In the genomic region with DNA sequence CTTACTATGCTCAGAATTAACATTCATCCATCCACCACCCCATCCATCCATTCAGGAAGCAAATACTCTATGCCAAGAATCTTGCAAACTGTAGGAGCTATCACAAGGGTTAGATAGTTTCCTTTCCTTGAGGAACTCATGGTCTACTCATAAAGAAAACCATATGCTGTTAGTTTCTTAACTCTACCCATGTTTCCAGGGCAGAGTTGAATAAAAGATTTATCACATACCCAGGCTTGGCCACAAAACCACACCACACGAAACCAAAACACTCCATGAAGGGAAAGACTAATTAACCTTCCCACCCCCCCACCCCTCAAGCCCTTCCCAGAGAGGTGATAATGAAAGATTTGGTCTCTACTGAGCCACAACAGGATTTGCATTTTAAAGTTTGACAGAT, we compare ENCODE assay signal across 24 cellular contexts. TPM values are rescaled to one million over a fixed set of nuclear protein-coding genes. Genes with fewer than 3 reads are reported as not detected.
DNase-seq lines count a peak whose midpoint lies in the region; ATAC-seq and TF ChIP-seq lines count a peak whose summit lies in the region.
"Had no signal": no experiment of that assay in that cellular context is flagged by ENCODE, and none has a peak within 500 bp of the region (broad histone marks: within the 10 kb centered on the region; RNA-seq: fewer than 3 reads in every experiment).

No MANE protein-coding gene starts in this region.

- no peaks in the 10 kb centered on the region for H3K27me3 ChIP-seq in body of pancreas
- H3K27me3 ChIP-seq: cardiac muscle cell, hepatocyte, upper lobe of right lung had no signal

- peak; percentile 60 for ATAC-seq in GM18870 (IDR thresholded peaks at IDR 0.05; ENCODE audit: unreplicated experiment)
- peak; percentile 42 for ATAC-seq in HG02623 (IDR thresholded peaks at IDR 0.05; ENCODE audit: unreplicated experiment)
- ATAC-seq in HG03565 (IDR thresholded peaks at IDR 0.05; ENCODE audit: unreplicated experiment) = peak; percentile 33
- ATAC-seq in body of pancreas = no peak
- ATAC-seq in HG03025 (IDR thresholded peaks at IDR 0.05; ENCODE audit: low FRiP score, unreplicated experiment) = no peak
- ATAC-seq: upper lobe of right lung had no signal

- DNase-seq in fibroblast of the aortic adventitia (ENCODE audit: low read depth) (peak; percentile 12), body of pancreas (no peak), AG20443 (ENCODE audit: low spot score) (no peak), NCI-H2081 treated with DMSO at 0.1 percent for 48 hours (lab: John Stamatoyannopoulos, UW) (no peak)
- DNase-seq: activated CD4-positive, CD25-positive, alpha-beta regulatory T cell treated with anti-CD3 and anti-CD28 coated beads, Interleukin-2, amount 50 U/mL, for 72 hours; activated T-cell treated with anti-CD3 and anti-CD28 coated beads for 4 hours; DMS 273 treated with DMSO at 0.1 percent for 48 hours; effector CD4-positive, alpha-beta T cell; esophagus squamous epithelium; Karpas-422; kidney; mesenchymal stem cell; NCI-H1694 treated with DMSO at 0.1 percent for 48 hours; upper lobe of right lung had no signal

- no peaks in the 10 kb centered on the region for H3K9me3 ChIP-seq in body of pancreas
- H3K9me3 ChIP-seq: esophagus squamous epithelium, upper lobe of right lung had no signal

- no peaks in the 10 kb centered on the region for H3K36me3 ChIP-seq in body of pancreas (replicated peaks in 1 of 2; ENCODE audit: insufficient read depth in 1 of 2, low read depth in 2 of 2)
- H3K36me3 ChIP-seq: cardiac muscle cell, esophagus squamous epithelium, upper lobe of right lung had no signal

- no peak overlapping the region for H3K27ac ChIP-seq in body of pancreas
- H3K27ac ChIP-seq: cardiac muscle cell, esophagus squamous epithelium, hepatocyte, upper lobe of right lung had no signal

- H3K4me1 ChIP-seq in body of pancreas = no peaks in the 10 kb centered on the region

- TF ChIP-seq CTCF in fibroblast of the aortic adventitia (IDR thresholded peaks at IDR 0.05; ENCODE audit: insufficient read depth, low read length) = no peak
- no peak for TF ChIP-seq CTCF in body of pancreas (IDR thresholded peaks at IDR 0.05)

- intact Hi-C loops in body of pancreas (cut with DNase I) = no loop called here

- 15 to 69% methylated on average over 1 of the region's 1 CpG for WGBS in body of pancreas, 2 donors

- H3K4me3 ChIP-seq in fibroblast of the aortic adventitia (ENCODE audit: low read depth, low read length) (no peak overlapping the region), body of pancreas (no peak overlapping the region)
- H3K4me3 ChIP-seq: cardiac muscle cell, esophagus squamous epithelium, hepatocyte, upper lobe of right lung had no signal

- no peak for TF ChIP-seq POLR2A in body of pancreas (IDR thresholded peaks at IDR 0.05)

RNA-seq across cellular contexts. Expression of gene MSGN1, which starts 23.7 kb away (rescaled TPM):
- total RNA-seq in fibroblast of the aortic adventitia (ENCODE audit: low replicate concordance) = not detected in 2 replicates
- total RNA-seq in body of pancreas = not detected
- total RNA-seq: cardiac muscle cell; esophagus squamous epithelium; H1; hepatocyte; kidney; NCI-H460; neural crest cell; T-helper 2 cell treated with Interferon-gamma antibody and Interleukin-4, amounts not matched to agents 100 ng/mL and 5 ng/mL, for 36 hours; upper lobe of right lung had no signal

RNA-seq across cellular contexts. Expression of gene GEN1, which starts 38.6 kb away (rescaled TPM):
- 32.4 and 51.2 TPM in 2 replicates for total RNA-seq in fibroblast of the aortic adventitia (ENCODE audit: low replicate concordance)
- total RNA-seq in body of pancreas = 1 to 10 TPM; 6.5 to 7.6 TPM

RNA-seq across cellular contexts. Expression of gene SMC6, which starts 38.9 kb away (rescaled TPM):
- total RNA-seq in fibroblast of the aortic adventitia (ENCODE audit: low replicate concordance) (31.0 and 44.1 TPM in 2 replicates), body of pancreas (10 to 100 TPM in 1 of 2 donors, 1 to 10 TPM in 1; 9.9 to 11.9 TPM)

Comparison
In these comparisons a context has a peak if more than half of its experiments do, and no peak if none do; other contexts are left out.
1. ATAC-seq: peak in GM18870 (single experiment), HG02623 (single experiment) and HG03565 (single experiment); none in body of pancreas (single experiment) and HG03025 (single experiment).